ENCODE assay signal across 23 cellular contexts in the genomic region with DNA sequence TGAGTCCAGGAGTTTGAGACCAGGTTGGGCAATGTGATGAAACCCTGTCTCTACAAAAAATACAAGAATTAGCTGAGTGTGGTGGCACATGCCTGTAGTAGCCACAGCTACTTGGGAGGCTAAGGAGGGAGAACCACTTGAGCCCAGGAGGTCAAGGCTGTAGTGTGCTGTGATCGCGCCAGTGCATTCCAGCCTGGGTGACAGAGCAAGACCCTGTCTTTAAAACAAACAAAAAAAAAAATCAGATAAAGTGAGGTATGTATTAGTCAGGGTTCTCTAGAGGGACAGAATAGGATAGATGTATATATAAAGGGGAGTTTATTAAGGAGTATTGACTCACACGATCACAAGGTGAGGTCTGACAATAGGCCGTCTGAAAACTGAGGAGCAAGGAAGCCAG.
DNase-seq lines count a peak whose midpoint lies in the region; FAIRE-seq and TF ChIP-seq lines count a peak whose summit lies in the region.
"Had no signal": no experiment of that assay in that cellular context is flagged by ENCODE, and none has a peak within 500 bp of the region (broad histone marks: within the 10 kb centered on the region; RNA-seq: fewer than 3 reads in every experiment).

No MANE protein-coding gene starts in this region.

- no peak overlapping the region for H3K27ac ChIP-seq in SJSA1
- no peak overlapping the region for H3K27ac ChIP-seq in kidney (ENCODE audit: low read depth in 2 of 2, low read length in 2 of 2)
- H3K27ac ChIP-seq: 22Rv1, BLaER1, C4-2B, GM23248 had no signal

- FAIRE-seq in HTR-8/SVneo (lab: Jason Lieb, UNC) (no peak), kidney (lab: Jason Lieb, UNC) (no peak)
- FAIRE-seq: A204.1, G401.6, GM12892, H1 had no signal

- TF ChIP-seq CTCF in type B pancreatic cell (conservative IDR thresholded peaks at IDR 0.05) (no peak), kidney (IDR thresholded peaks at IDR 0.05; ENCODE audit: borderline replicate concordance, extremely low read depth, insufficient read depth) (no peak)

- H3K4me3 Mint-ChIP-seq in type B pancreatic cell = no peak overlapping the region
- H3K4me3 Mint-ChIP-seq: B cell; CD4-positive, CD25-positive, alpha-beta regulatory T cell; CD8-positive, alpha-beta T cell had no signal

- H3K9me3 ChIP-seq in SJSA1 (replicated peaks) (no peaks in the 10 kb centered on the region), kidney (ENCODE audit: control insufficient read depth in 1 of 2, low read length in 2 of 2) (no peaks in the 10 kb centered on the region)
- H3K9me3 ChIP-seq: BLaER1, Caco-2 had no signal

- H3K9ac ChIP-seq in kidney (ENCODE audit: low read length in 2 of 2) = no peak overlapping the region
- H3K9ac ChIP-seq: BLaER1, GM23248 had no signal

- H3K9me3 Mint-ChIP-seq in type B pancreatic cell = no peaks in the 10 kb centered on the region
- H3K9me3 Mint-ChIP-seq: CD4-positive, CD25-positive, alpha-beta regulatory T cell; CD8-positive, alpha-beta T cell had no signal

- intact Hi-C loops in kidney (cut with DNase I) = no loop called here

- H3K27me3 ChIP-seq in SJSA1 (replicated peaks) = no peaks in the 10 kb centered on the region
- H3K27me3 ChIP-seq: BLaER1 had no signal

- no peaks in the 10 kb centered on the region for H3K4me1 Mint-ChIP-seq in type B pancreatic cell (ENCODE audit: unreplicated experiment)
- H3K4me1 Mint-ChIP-seq: B cell; CD4-positive, CD25-positive, alpha-beta regulatory T cell had no signal

- peak overlapping the region; percentile 68 for H3K27ac Mint-ChIP-seq in type B pancreatic cell
- H3K27ac Mint-ChIP-seq: B cell; CD4-positive, CD25-positive, alpha-beta regulatory T cell; CD8-positive, alpha-beta T cell had no signal

- no peak overlapping the region for H3K4me3 ChIP-seq in SJSA1
- H3K4me3 ChIP-seq in kidney (ENCODE audit: low read length in 2 of 2) = no peak overlapping the region
- H3K4me3 ChIP-seq: BLaER1, GM23248 had no signal

- peak; percentile 7 for DNase-seq in activated CD8-positive, alpha-beta memory T cell treated with anti-CD3 and anti-CD28 coated beads, Interleukin-2, amount 50 U/mL, for 48 hours
- no peak for DNase-seq in activated CD8-positive, alpha-beta memory T cell treated with anti-CD3 and anti-CD28 coated beads for 24 hours
- peak; percentile 22 to 53 for DNase-seq in SJSA1 (ENCODE audit: low read depth in 1 of 2, low spot score in 2 of 2)
- peak; percentile 24 for DNase-seq in mesenteric fat pad (ENCODE audit: low spot score)
- DNase-seq in type B pancreatic cell (ENCODE audit: extremely low spot score, unreplicated experiment) = peak; percentile 20
- no peak for DNase-seq in HTR-8/SVneo (ENCODE audit: insufficient read length, low spot score)
- no peak for DNase-seq in amniotic stem cell (lab: John Stamatoyannopoulos, UW)
- DNase-seq in kidney = no peak
- DNase-seq: Caco-2; CD4-positive, CD25-positive, alpha-beta regulatory T cell; DMS153; DND-41; GM23248; HCEC 1CT had no signal

- H3K36me3 ChIP-seq in SJSA1 (no peaks in the 10 kb centered on the region), kidney (ENCODE audit: control insufficient read depth in 1 of 2, insufficient read depth in 2 of 2, low read length in 2 of 2) (no peaks in the 10 kb centered on the region)
- H3K36me3 ChIP-seq: BLaER1 had no signal

- 0 out of 2 replicates have a peak, but pooled peaks cover 3% of the 10 kb centered on the region for H3K4me1 ChIP-seq in SJSA1 (replicated peaks)
- no peaks in the 10 kb centered on the region for H3K4me1 ChIP-seq in kidney (ENCODE audit: control insufficient read depth in 1 of 2, insufficient read depth in 1 of 2, low read depth in 1 of 2, low read length in 2 of 2)
- H3K4me1 ChIP-seq: Caco-2 had no signal

- peaks cover 55% of the 10 kb centered on the region for H3K27me3 Mint-ChIP-seq in type B pancreatic cell

- no peaks in the 10 kb centered on the region for H3K36me3 Mint-ChIP-seq in type B pancreatic cell
- H3K36me3 Mint-ChIP-seq: CD4-positive, CD25-positive, alpha-beta regulatory T cell; CD8-positive, alpha-beta T cell had no signal

Comparison
In these comparisons a context has a peak if more than half of its experiments do, and no peak if none do; other contexts are left out.
1. DNase-seq: peak in activated CD8-positive, alpha-beta memory T cell treated with anti-CD3 and anti-CD28 coated beads, Interleukin-2, amount 50 U/mL, for 48 hours (single experiment), SJSA1 (2 of 2), mesenteric fat pad (single experiment) and type B pancreatic cell (single experiment); none in activated CD8-positive, alpha-beta memory T cell treated with anti-CD3 and anti-CD28 coated beads for 24 hours (single experiment), HTR-8/SVneo (single experiment), amniotic stem cell (single experiment) and kidney (single experiment).